9 cellular contexts compared by ENCODE assay signal in genomic region chr9:136512651-136513066, GRCh38. TPM values are rescaled to one million over a fixed set of nuclear protein-coding genes. Genes with fewer than 3 reads are reported as not detected.
DNase-seq lines count a peak whose midpoint lies in the region; ATAC-seq and TF ChIP-seq lines count a peak whose summit lies in the region.
"Had no signal": no experiment of that assay in that cellular context is flagged by ENCODE, and none has a peak within 500 bp of the region (broad histone marks: within the 10 kb centered on the region; RNA-seq: fewer than 3 reads in every experiment).

No MANE protein-coding gene starts in this region.

- H3K9me3 Mint-ChIP-seq in GM23338, result no peaks in the 10 kb centered on the region
- H3K9me3 Mint-ChIP-seq in activated CD8-positive, alpha-beta T cell treated with anti-CD3 and anti-CD28 coated beads for 36 hours, result no peaks in the 10 kb centered on the region
- H3K9me3 Mint-ChIP-seq in stimulated activated effector memory CD8-positive, alpha-beta T cell treated with anti-CD3 and anti-CD28 coated beads, Interleukin-12 subunit alpha, Interleukin-12 subunit beta, amount 100 ng/mL, for 72 hours, result no peaks in the 10 kb centered on the region

- no peaks in the 10 kb centered on the region for H3K4me1 ChIP-seq in GM23338 (ENCODE audit: insufficient read depth)

- H3K27me3 Mint-ChIP-seq in GM23338 (ENCODE audit: insufficient read depth, low read depth, poor library complexity), result peaks cover 5% of the 10 kb centered on the region
- H3K27me3 Mint-ChIP-seq in activated CD8-positive, alpha-beta T cell treated with anti-CD3 and anti-CD28 coated beads for 36 hours, result no peaks in the 10 kb centered on the region

- no peak overlapping the region for H3K4me2 ChIP-seq in GM23338

- H3K36me3 ChIP-seq in GM23338 (ENCODE audit: insufficient read depth), result peaks cover 10% of the 10 kb centered on the region; the same call in 1 of the 2 replicates

- no peaks in the 10 kb centered on the region for H3K27me3 ChIP-seq in GM23338 (ENCODE audit: insufficient read depth)

- H3F3A ChIP-seq in GM23338 (replicated peaks; ENCODE audit: low read depth), result 0 out of 2 replicates have a peak, but pooled peaks cover 2% of the 10 kb centered on the region

- ATAC-seq in GM23338, result peak; percentile 75
- peak; percentile 87 for ATAC-seq in activated CD8-positive, alpha-beta T cell treated with anti-CD3 and anti-CD28 coated beads for 36 hours
- peak; percentile 12 for ATAC-seq in left ventricle myocardium superior
- peak; percentile 29 for ATAC-seq in stimulated activated effector memory CD8-positive, alpha-beta T cell treated with anti-CD3 and anti-CD28 coated beads, Interleukin-12 subunit alpha, Interleukin-12 subunit beta, amount 100 ng/mL, for 72 hours

- CTCF ChIA-PET in activated CD8-positive, alpha-beta T cell treated with anti-CD3 and anti-CD28 coated beads for 36 hours (lab: Charles Lee), result no interaction called here

- peaks cover 37% of the 10 kb centered on the region for H3K36me3 Mint-ChIP-seq in GM23338 (ENCODE audit: low read depth)
- H3K36me3 Mint-ChIP-seq in activated CD8-positive, alpha-beta T cell treated with anti-CD3 and anti-CD28 coated beads for 36 hours (ENCODE audit: low read depth), result peaks cover 16% of the 10 kb centered on the region
- peaks cover 89% of the 10 kb centered on the region for H3K36me3 Mint-ChIP-seq in stimulated activated effector memory CD8-positive, alpha-beta T cell treated with anti-CD3 and anti-CD28 coated beads, Interleukin-12 subunit alpha, Interleukin-12 subunit beta, amount 100 ng/mL, for 72 hours

- intact Hi-C loops in activated CD8-positive, alpha-beta T cell treated with anti-CD3 and anti-CD28 coated beads for 36 hours (cut with micrococcal nuclease), result no loop called here
- intact Hi-C loops in left ventricle myocardium superior (cut with micrococcal nuclease), result no loop called here

- DNase-seq in GM23338 (ENCODE audit: low spot score) (peak; percentile 39), left ventricle myocardium superior (no peak), RKO (ENCODE audit: low spot score) (no peak), HCEC 1CT (no peak), NCI-H524 treated with DMSO at 0.1 percent for 48 hours (lab: John Stamatoyannopoulos, UW) (no peak), middle frontal gyrus (ENCODE audit: extremely low spot score, low spot score) (no peak)
- peak; percentile 43 for DNase-seq in activated CD8-positive, alpha-beta T cell treated with anti-CD3 and anti-CD28 coated beads for 36 hours
- DNase-seq in stimulated activated effector memory CD8-positive, alpha-beta T cell treated with anti-CD3 and anti-CD28 coated beads, Interleukin-12 subunit alpha, Interleukin-12 subunit beta, amount 100 ng/mL, for 72 hours (ENCODE audit: low spot score in 2 of 2), result no peak

- H3K4me1 Mint-ChIP-seq in GM23338, result no peaks in the 10 kb centered on the region
- H3K4me1 Mint-ChIP-seq in activated CD8-positive, alpha-beta T cell treated with anti-CD3 and anti-CD28 coated beads for 36 hours (ENCODE audit: low read depth), result no peaks in the 10 kb centered on the region
- no peaks in the 10 kb centered on the region for H3K4me1 Mint-ChIP-seq in stimulated activated effector memory CD8-positive, alpha-beta T cell treated with anti-CD3 and anti-CD28 coated beads, Interleukin-12 subunit alpha, Interleukin-12 subunit beta, amount 100 ng/mL, for 72 hours

- H3K9me2 ChIP-seq in GM23338 (ENCODE audit: insufficient read depth), result no peaks in the 10 kb centered on the region

- H3K27ac ChIP-seq in GM23338 (ENCODE audit: low read depth), result no peak overlapping the region
- H3K27ac ChIP-seq: thoracic aorta had no signal

- TF ChIP-seq CTCF in GM23338 (conservative IDR thresholded peaks at IDR 0.05; ENCODE audit: low read depth in 2 of 2), result no peak
- TF ChIP-seq CTCF in activated CD8-positive, alpha-beta T cell treated with anti-CD3 and anti-CD28 coated beads for 36 hours (IDR thresholded peaks at IDR 0.05), result no peak

- H4K20me1 ChIP-seq in GM23338 (replicated peaks; ENCODE audit: insufficient read depth), result no peaks in the 10 kb centered on the region; the same call in 1 of the 2 replicates

- H2AFZ ChIP-seq in GM23338, result no peak overlapping the region

- POLR2A ChIA-PET in activated CD8-positive, alpha-beta T cell treated with anti-CD3 and anti-CD28 coated beads for 36 hours (lab: Charles Lee), result no interaction called here

- H3K27ac Mint-ChIP-seq in GM23338, result no peak overlapping the region
- H3K27ac Mint-ChIP-seq in activated CD8-positive, alpha-beta T cell treated with anti-CD3 and anti-CD28 coated beads for 36 hours, result no peak overlapping the region
- no peak overlapping the region for H3K27ac Mint-ChIP-seq in stimulated activated effector memory CD8-positive, alpha-beta T cell treated with anti-CD3 and anti-CD28 coated beads, Interleukin-12 subunit alpha, Interleukin-12 subunit beta, amount 100 ng/mL, for 72 hours

- no peak overlapping the region for H3K4me3 ChIP-seq in GM23338
- H3K4me3 ChIP-seq: thoracic aorta had no signal

- H3K4me3 Mint-ChIP-seq in GM23338, result no peak overlapping the region
- H3K4me3 Mint-ChIP-seq in activated CD8-positive, alpha-beta T cell treated with anti-CD3 and anti-CD28 coated beads for 36 hours, result no peak overlapping the region
- no peak overlapping the region for H3K4me3 Mint-ChIP-seq in stimulated activated effector memory CD8-positive, alpha-beta T cell treated with anti-CD3 and anti-CD28 coated beads, Interleukin-12 subunit alpha, Interleukin-12 subunit beta, amount 100 ng/mL, for 72 hours

- no peaks in the 10 kb centered on the region for H3K79me2 ChIP-seq in GM23338 (replicated peaks; ENCODE audit: insufficient read depth)

TF ChIP-seq in GM23338, 12 proteins besides CTCF, POLR2A, EP300 and RAD21 (continues in another document):
- TF ChIP-seq NANOG (IDR thresholded peaks at IDR 0.05; ENCODE audit: borderline replicate concordance) (no peak), JUNB (IDR thresholded peaks at IDR 0.05; ENCODE audit: unreplicated experiment) (no peak)

RNA-seq across cellular contexts. Expression of gene SEC16A, which starts 29.8 kb away (rescaled TPM):
- total RNA-seq in GM23338 (2014; rRNA removed; shearing (Covaris generic)), result 54.3 and 59.2 TPM in 2 replicates
- polyA plus RNA-seq in GM23338 (2016; fragmentation: Nextera tagmentation; extraction: Ambion mirVana), result 34.0 and 35.7 TPM in 2 replicates
- total RNA-seq in activated CD8-positive, alpha-beta T cell treated with anti-CD3 and anti-CD28 coated beads for 36 hours, result 10 to 100 TPM; 67.9 to 69.8 TPM
- total RNA-seq in left ventricle myocardium superior, result 23.2 TPM

RNA-seq across cellular contexts. Expression of gene NOTCH1, which starts 33.2 kb away (rescaled TPM):
- 78.7 and 97.2 TPM in 2 replicates for total RNA-seq in GM23338 (2014; rRNA removed; shearing (Covaris generic))
- 9.9 and 10.3 TPM in 2 replicates for polyA plus RNA-seq in GM23338 (2016; fragmentation: Nextera tagmentation; extraction: Ambion mirVana)
- 10 to 100 TPM; 45.7 to 47.6 TPM for total RNA-seq in activated CD8-positive, alpha-beta T cell treated with anti-CD3 and anti-CD28 coated beads for 36 hours
- total RNA-seq in left ventricle myocardium superior, result 15.4 TPM

Comparison
In these comparisons a context has a peak if more than half of its experiments do, and no peak if none do; other contexts are left out.
1. ATAC-seq: peak in every context shown above with its lines; median percentile 87 in activated CD8-positive, alpha-beta T cell treated with anti-CD3 and anti-CD28 coated beads for 36 hours; 75 in GM23338; 29 in stimulated activated effector memory CD8-positive, alpha-beta T cell treated with anti-CD3 and anti-CD28 coated beads, Interleukin-12 subunit alpha, Interleukin-12 subunit beta, amount 100 ng/mL, for 72 hours; 12 in left ventricle myocardium superior.
2. DNase-seq: peak in GM23338 (single experiment) and activated CD8-positive, alpha-beta T cell treated with anti-CD3 and anti-CD28 coated beads for 36 hours (single experiment); none in left ventricle myocardium superior (single experiment), stimulated activated effector memory CD8-positive, alpha-beta T cell treated with anti-CD3 and anti-CD28 coated beads, Interleukin-12 subunit alpha, Interleukin-12 subunit beta, amount 100 ng/mL, for 72 hours (0 of 2), RKO (single experiment), HCEC 1CT (single experiment), NCI-H524 treated with DMSO at 0.1 percent for 48 hours (single experiment) and middle frontal gyrus (single experiment).